28 cellular contexts compared by ENCODE assay signal in the genomic region with DNA sequence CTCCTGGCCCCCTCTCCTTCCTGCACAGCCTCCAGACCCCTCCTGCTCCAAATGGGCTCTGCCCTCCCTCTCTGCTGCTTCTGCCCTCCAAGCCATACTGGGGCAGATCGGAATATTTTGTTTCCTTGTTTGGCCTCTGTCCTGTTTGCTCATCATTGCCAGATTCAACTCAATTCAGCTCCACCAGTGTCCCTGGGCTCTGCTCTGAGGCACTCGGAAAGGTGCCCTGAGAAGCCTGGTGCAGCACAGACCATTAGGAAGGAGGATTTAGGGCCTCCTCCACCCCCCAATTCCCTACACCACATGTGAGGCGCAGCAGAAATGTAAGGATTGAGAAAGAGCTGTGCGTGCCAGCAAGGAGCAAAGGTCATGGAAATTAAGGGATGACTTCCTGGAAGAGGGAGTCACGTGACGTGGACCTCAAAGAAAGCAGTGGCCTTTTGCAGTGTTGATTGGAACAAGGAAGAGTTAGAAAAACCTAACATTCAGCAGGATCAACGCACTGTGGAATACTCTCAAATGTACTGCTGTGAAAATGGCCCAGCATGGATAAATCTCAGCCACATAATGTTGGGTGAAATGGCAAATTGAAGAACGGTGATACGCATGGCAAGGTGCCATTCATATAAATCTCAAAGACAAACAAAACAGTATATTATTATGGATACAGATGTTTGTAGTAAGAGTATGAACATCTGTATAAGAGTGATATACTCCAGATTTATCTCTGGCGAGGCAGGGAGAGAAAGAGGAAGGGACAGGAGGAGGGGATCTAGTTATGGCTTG. TPM values are rescaled to one million over a fixed set of nuclear protein-coding genes. Genes with fewer than 3 reads are reported as not detected.
DNase-seq lines count a peak whose midpoint lies in the region; ATAC-seq, FAIRE-seq and TF ChIP-seq lines count a peak whose summit lies in the region.
"Had no signal": no experiment of that assay in that cellular context is flagged by ENCODE, and none has a peak within 500 bp of the region (broad histone marks: within the 10 kb centered on the region; RNA-seq: fewer than 3 reads in every experiment).

No MANE protein-coding gene starts in this region.

- H4K20me1 ChIP-seq in neural progenitor cell (ENCODE audit: low read depth) (no peaks in the 10 kb centered on the region), PC-9 (ENCODE audit: insufficient read depth) (no peaks in the 10 kb centered on the region), MM.1S (ENCODE audit: insufficient read depth, low read length) (no peaks in the 10 kb centered on the region)

- 55% methylated on average over 10 of the region's 10 CpGs for WGBS in A549 (ENCODE audit: missing lambda C conversion rate)

- TF ChIP-seq RAD21 in A549 (conservative IDR thresholded peaks at IDR 0.05 in 1 of 2, IDR thresholded peaks at IDR 0.05 in 1 of 2) = no peak

- TF ChIP-seq EP300 in A549 (IDR thresholded peaks at IDR 0.05) = no peak

- H3K4me1 Mint-ChIP-seq in neural progenitor cell (peaks cover 17% of the 10 kb centered on the region), progenitor cell of endocrine pancreas (ENCODE audit: low read depth) (peaks cover 2% of the 10 kb centered on the region)
- H3K4me1 Mint-ChIP-seq: stimulated activated effector memory CD8-positive, alpha-beta T cell treated with anti-CD3 and anti-CD28 coated beads, Interleukin-12 subunit alpha, Interleukin-12 subunit beta, amount 100 ng/mL, for 72 hours had no signal

- no peak overlapping the region for H2AFZ ChIP-seq in neural progenitor cell (replicated peaks)
- H2AFZ ChIP-seq in PC-9 = no peak overlapping the region
- H2AFZ ChIP-seq in MM.1S (ENCODE audit: low read length) = no peak overlapping the region

- H3K4me3 ChIP-seq in A549 (no peak overlapping the region), Peyer's patch (no peak overlapping the region), fibroblast of mammary gland (ENCODE audit: control insufficient read depth, low read depth, low read length) (no peak overlapping the region), neural progenitor cell (no peak overlapping the region), PC-9 (no peak overlapping the region), MM.1S (ENCODE audit: low read length) (no peak overlapping the region)

- DNase-seq in A549 (ENCODE audit: low read depth in 1 of 2, low spot score in 1 of 2) = peak; percentile 44 to 85
- DNase-seq in Peyer's patch = peak in 2 of 3 donors; percentile 71 to 85
- DNase-seq in fibroblast of mammary gland (ENCODE audit: low read depth) = peak; percentile 29
- DNase-seq in neural progenitor cell (ENCODE audit: low spot score) = no peak
- DNase-seq in PC-9 = no peak
- no peak for DNase-seq in MM.1S
- DNase-seq in progenitor cell of endocrine pancreas (ENCODE audit: low spot score, unreplicated experiment) = no peak
- no peak for DNase-seq in activated CD4-positive, CD25-positive, alpha-beta regulatory T cell (lab: John Stamatoyannopoulos, UW)
- DNase-seq: activated CD4-positive, alpha-beta T cell treated with anti-CD3 and anti-CD28 coated beads for 4 hours; activated CD8-positive, alpha-beta memory T cell treated with anti-CD3 and anti-CD28 coated beads, Interleukin-2, amount 10 ng/mL, durations not matched to agents 7 days and 5 days; activated naive CD8-positive, alpha-beta T cell treated with anti-CD3 and anti-CD28 coated beads, Interleukin-2, amount 50 U/mL, for 24 hours; C1 segment of cervical spinal cord; DMS 273 treated with DMSO at 0.1 percent for 48 hours; KBM-7; MV-4-11; NCI-H187; NCI-H345; right cardiac atrium; trophoblast cell had no signal

- TF ChIP-seq CTCF in A549 (IDR thresholded peaks at IDR 0.05) = no peak
- TF ChIP-seq CTCF in Peyer's patch (IDR thresholded peaks at IDR 0.05) = no peak
- no peak for TF ChIP-seq CTCF in fibroblast of mammary gland (conservative IDR thresholded peaks at IDR 0.05; ENCODE audit: control insufficient read depth, insufficient read depth, low read depth, low read length)
- TF ChIP-seq CTCF in neural progenitor cell (IDR thresholded peaks at IDR 0.05) = no peak
- TF ChIP-seq CTCF in PC-9 (conservative IDR thresholded peaks at IDR 0.05) = no peak
- no peak for TF ChIP-seq CTCF in MM.1S (IDR thresholded peaks at IDR 0.05; ENCODE audit: low read length)
- TF ChIP-seq CTCF in progenitor cell of endocrine pancreas (IDR thresholded peaks at IDR 0.05; ENCODE audit: unreplicated experiment) = no peak

- no peaks in the 10 kb centered on the region for H3K36me3 Mint-ChIP-seq in neural progenitor cell
- H3K36me3 Mint-ChIP-seq in progenitor cell of endocrine pancreas (ENCODE audit: insufficient read depth) = peaks cover 1% of the 10 kb centered on the region
- H3K36me3 Mint-ChIP-seq: activated CD8-positive, alpha-beta memory T cell treated with anti-CD3 and anti-CD28 coated beads, Interleukin-2, amount 10 ng/mL, durations not matched to agents 7 days and 5 days; mesothelial cell of epicardium; stimulated activated effector memory CD8-positive, alpha-beta T cell treated with anti-CD3 and anti-CD28 coated beads, Interleukin-12 subunit alpha, Interleukin-12 subunit beta, amount 100 ng/mL, for 72 hours had no signal

- H3F3A ChIP-seq in neural progenitor cell (ENCODE audit: low read depth) = no peaks in the 10 kb centered on the region
- no peaks in the 10 kb centered on the region for H3F3A ChIP-seq in PC-9 (ENCODE audit: insufficient read depth, low read depth)
- H3F3A ChIP-seq in MM.1S (ENCODE audit: insufficient read depth, low read length) = no peaks in the 10 kb centered on the region

- H3K9ac ChIP-seq in neural progenitor cell (no peak overlapping the region), MM.1S (ENCODE audit: low read length) (no peak overlapping the region)

- no peak for ATAC-seq in A549
- ATAC-seq: activated CD8-positive, alpha-beta memory T cell treated with anti-CD3 and anti-CD28 coated beads, Interleukin-2, amount 10 ng/mL, durations not matched to agents 7 days and 5 days; activated naive CD8-positive, alpha-beta T cell treated with anti-CD3 and anti-CD28 coated beads, Interleukin-2, amount 50 U/mL, for 24 hours; activated T-helper 17 cell treated with anti-CD3 and anti-CD28 coated beads, Interleukin-2, amount 50 U/mL, for 72 hours; HCT116; Panc1; right cardiac atrium; SK-N-SH treated with all-trans-retinoic acid at 6 μM for 48 hours; stimulated activated effector memory CD8-positive, alpha-beta T cell treated with anti-CD3 and anti-CD28 coated beads, Interleukin-12 subunit alpha, Interleukin-12 subunit beta, amount 100 ng/mL, for 72 hours had no signal

- H3K4me1 ChIP-seq in A549 (peaks cover 24% of the 10 kb centered on the region), Peyer's patch (peaks cover 0 to 25% (median 2%) of the 10 kb centered on the region in 4 donors), neural progenitor cell (peaks cover 4% of the 10 kb centered on the region), PC-9 (replicated peaks; ENCODE audit: insufficient read depth) (no peaks in the 10 kb centered on the region), MM.1S (ENCODE audit: low read length) (no peaks in the 10 kb centered on the region)

- TF ChIP-seq POLR2A in A549 (IDR thresholded peaks at IDR 0.05; ENCODE audit: low read length) (no peak), Peyer's patch (IDR thresholded peaks at IDR 0.05) (no peak)

- H3K27me3 ChIP-seq in Peyer's patch (peaks cover 0 to 6% of the 10 kb centered on the region in 2 donors), neural progenitor cell (peaks cover 97% of the 10 kb centered on the region), PC-9 (ENCODE audit: insufficient read depth, low read depth) (no peaks in the 10 kb centered on the region), MM.1S (replicated peaks; ENCODE audit: insufficient read depth, low read length) (no peaks in the 10 kb centered on the region)

- CTCF ChIA-PET in A549 (lab: Yijun Ruan, JAX) (interaction anchor here (0.6 to 5.9 kb wide), 5 partner anchors 10 to 371 kb away, joined by 3 to 38 read pairs (median 3); no protein-coding TSS in a partner anchor), PC-9 (lab: Charles Lee) (no interaction called here)

- FAIRE-seq in A549 (lab: Jason Lieb, UNC) = peak; percentile 13
- FAIRE-seq: GM12892 had no signal

- H3K9me2 ChIP-seq in PC-9 (ENCODE audit: insufficient read depth) (no peaks in the 10 kb centered on the region), MM.1S (replicated peaks; ENCODE audit: insufficient read depth, low read length) (no peaks in the 10 kb centered on the region)

- H3K9me3 ChIP-seq in A549 = no peaks in the 10 kb centered on the region
- no peaks in the 10 kb centered on the region for H3K9me3 ChIP-seq in Peyer's patch
- no peaks in the 10 kb centered on the region for H3K9me3 ChIP-seq in neural progenitor cell (ENCODE audit: low read depth)
- H3K9me3 ChIP-seq in PC-9 (ENCODE audit: insufficient read depth, low read depth) = peaks cover 1% of the 10 kb centered on the region; the same call in 1 of the 2 replicates
- no peaks in the 10 kb centered on the region for H3K9me3 ChIP-seq in MM.1S (replicated peaks; ENCODE audit: insufficient read depth, low read length)

- POLR2A ChIA-PET in A549 (lab: Yijun Ruan, JAX) (no interaction called here), PC-9 (lab: Charles Lee; ENCODE audit: unreplicated experiment) (interaction anchor here (0.7 kb wide), 1 partner anchor 619 kb away, joined by 5 read pairs; no protein-coding TSS in a partner anchor)

- H3K79me2 ChIP-seq in neural progenitor cell (ENCODE audit: low read depth) (no peaks in the 10 kb centered on the region), PC-9 (ENCODE audit: low read depth) (no peaks in the 10 kb centered on the region), MM.1S (ENCODE audit: low read length) (no peaks in the 10 kb centered on the region)

- intact Hi-C loops in PC-9 (cut with micrococcal nuclease; ENCODE audit: unreplicated experiment) = no loop called here

- H3K36me3 ChIP-seq in Peyer's patch (no peaks in the 10 kb centered on the region), neural progenitor cell (no peaks in the 10 kb centered on the region), PC-9 (ENCODE audit: low read depth) (no peaks in the 10 kb centered on the region), MM.1S (replicated peaks; ENCODE audit: insufficient read depth, low read length) (no peaks in the 10 kb centered on the region)

- H3K9me3 Mint-ChIP-seq in neural progenitor cell = peaks cover 4% of the 10 kb centered on the region
- H3K9me3 Mint-ChIP-seq in progenitor cell of endocrine pancreas (ENCODE audit: low read depth) = no peaks in the 10 kb centered on the region
- H3K9me3 Mint-ChIP-seq: activated naive CD8-positive, alpha-beta T cell treated with anti-CD3 and anti-CD28 coated beads, Interleukin-2, amount 50 U/mL, for 24 hours; activated T-helper 17 cell treated with anti-CD3 and anti-CD28 coated beads, Interleukin-2, amount 50 U/mL, for 72 hours; dendritic cell treated with granulocyte-macrophage colony-stimulating factor and Interleukin-4, amounts not matched to agents 40 ng/mL and 50 ng/mL, for 4 days; stimulated activated effector memory CD8-positive, alpha-beta T cell treated with anti-CD3 and anti-CD28 coated beads, Interleukin-12 subunit alpha, Interleukin-12 subunit beta, amount 100 ng/mL, for 72 hours had no signal

- H3K4me2 ChIP-seq in A549 = peak overlapping the region; percentile 72
- H3K4me2 ChIP-seq in neural progenitor cell = no peak overlapping the region
- no peak overlapping the region for H3K4me2 ChIP-seq in PC-9
- no peak overlapping the region for H3K4me2 ChIP-seq in MM.1S (ENCODE audit: low read depth, low read length)

- peak overlapping the region; percentile 69 to 80 for H3K27ac ChIP-seq in A549
- peak overlapping the region in 3 of 4 donors; percentile 48 to 70 (median 66) for H3K27ac ChIP-seq in Peyer's patch
- no peak overlapping the region for H3K27ac ChIP-seq in neural progenitor cell
- H3K27ac ChIP-seq in PC-9 = no peak overlapping the region
- H3K27ac ChIP-seq in MM.1S (ENCODE audit: low read length) = no peak overlapping the region
- H3K27ac ChIP-seq: epithelial cell of prostate had no signal

- no TSS peak for BruUV-seq in PC-9 (replicated peaks; lab: Mats Ljungman, UMichigan)

- peak overlapping the region; percentile 36 for H3K4me3 Mint-ChIP-seq in neural progenitor cell
- H3K4me3 Mint-ChIP-seq in progenitor cell of endocrine pancreas (ENCODE audit: low read depth) = no peak overlapping the region
- H3K4me3 Mint-ChIP-seq: activated CD8-positive, alpha-beta memory T cell treated with anti-CD3 and anti-CD28 coated beads, Interleukin-2, amount 10 ng/mL, durations not matched to agents 7 days and 5 days; activated naive CD8-positive, alpha-beta T cell treated with anti-CD3 and anti-CD28 coated beads, Interleukin-2, amount 50 U/mL, for 24 hours; activated T-helper 17 cell treated with anti-CD3 and anti-CD28 coated beads, Interleukin-2, amount 50 U/mL, for 72 hours; dendritic cell treated with granulocyte-macrophage colony-stimulating factor and Interleukin-4, amounts not matched to agents 40 ng/mL and 50 ng/mL, for 4 days; mesothelial cell of epicardium; stimulated activated effector memory CD8-positive, alpha-beta T cell treated with anti-CD3 and anti-CD28 coated beads, Interleukin-12 subunit alpha, Interleukin-12 subunit beta, amount 100 ng/mL, for 72 hours had no signal

- H3K27me3 Mint-ChIP-seq in neural progenitor cell (ENCODE audit: insufficient read depth, low read depth) (peaks cover 25% of the 10 kb centered on the region), progenitor cell of endocrine pancreas (peaks cover 79% of the 10 kb centered on the region)

- H3K27ac Mint-ChIP-seq in neural progenitor cell (no peak overlapping the region), progenitor cell of endocrine pancreas (no peak overlapping the region)
- H3K27ac Mint-ChIP-seq: activated CD8-positive, alpha-beta memory T cell treated with anti-CD3 and anti-CD28 coated beads, Interleukin-2, amount 10 ng/mL, durations not matched to agents 7 days and 5 days; activated naive CD8-positive, alpha-beta T cell treated with anti-CD3 and anti-CD28 coated beads, Interleukin-2, amount 50 U/mL, for 24 hours; activated T-helper 17 cell treated with anti-CD3 and anti-CD28 coated beads, Interleukin-2, amount 50 U/mL, for 72 hours; dendritic cell treated with granulocyte-macrophage colony-stimulating factor and Interleukin-4, amounts not matched to agents 40 ng/mL and 50 ng/mL, for 4 days; mesothelial cell of epicardium; stimulated activated effector memory CD8-positive, alpha-beta T cell treated with anti-CD3 and anti-CD28 coated beads, Interleukin-12 subunit alpha, Interleukin-12 subunit beta, amount 100 ng/mL, for 72 hours had no signal

RNA-seq across cellular contexts. Expression of gene ADRA1D, which starts 4.2 kb away (rescaled TPM):
- polyA plus RNA-seq in A549 (2011; rRNA removed) (2.9 and 3.3 TPM in 2 replicates), A549 (2017; fragmentation: RNase III; extraction: RNeasy Plus Mini Kit Qiagen cat#74134 plus additional on column Dnase treatment) (1.7 to 3.0 TPM (median 2.3 TPM) in 3 replicates)
- polyA plus RNA-seq in A549 (2012; cell fraction: cytosol; rRNA removed) = 3.5 and 6.7 TPM in 2 replicates
- polyA plus RNA-seq in A549 (2012; cell fraction: nucleus; rRNA removed) = 7.9 and 11.3 TPM in 2 replicates
- polyA minus RNA-seq in A549 (2011; rRNA and poly(A)+ RNA removed) = 3.0 and 3.4 TPM in 2 replicates
- total RNA-seq in Peyer's patch (not detected), neural progenitor cell (ENCODE audit: low replicate concordance) (not detected in 2 replicates), PC-9 (2021) (not detected in 2 replicates), progenitor cell of endocrine pancreas (0.11 TPM in 1 of 2 replicates, not detected in the other)
- total RNA-seq: activated CD8-positive, alpha-beta memory T cell treated with anti-CD3 and anti-CD28 coated beads, Interleukin-2, amount 10 ng/mL, durations not matched to agents 7 days and 5 days; activated T-helper 17 cell treated with anti-CD3 and anti-CD28 coated beads, Interleukin-2, amount 50 U/mL, for 72 hours; mesothelial cell of epicardium had no signal

Comparison
In these comparisons a context has a peak if more than half of its experiments do, and no peak if none do; other contexts are left out.
1. DNase-seq: peak in A549 (2 of 2), Peyer's patch (2 of 3) and fibroblast of mammary gland (single experiment); none in neural progenitor cell (single experiment), PC-9 (0 of 2), MM.1S (single experiment), progenitor cell of endocrine pancreas (single experiment) and activated CD4-positive, CD25-positive, alpha-beta regulatory T cell (0 of 4).
2. H3K27ac ChIP-seq: peak in A549 (2 of 2) and Peyer's patch (3 of 4); none in neural progenitor cell (single experiment), PC-9 (single experiment) and MM.1S (single experiment).